9 cellular contexts compared by ENCODE assay signal in genomic region chr1:92882817-92883216, GRCh38. TPM values are rescaled to one million over a fixed set of nuclear protein-coding genes. Genes with fewer than 3 reads are reported as not detected.
A peak's percentile ranks its signal among the peaks of the same experiment; 100 is the strongest.
DNase-seq lines count a peak whose midpoint lies in the region; ATAC-seq, FAIRE-seq and TF ChIP-seq lines count a peak whose summit lies in the region.
"Had no signal": no experiment of that assay in that cellular context is flagged by ENCODE, and none has a peak within 500 bp of the region (broad histone marks: within the 10 kb centered on the region; RNA-seq: fewer than 3 reads in every experiment).

No MANE protein-coding gene starts in this region.

- peak; percentile 24 for DNase-seq in activated naive CD4-positive, alpha-beta T cell treated with Interleukin-2 at 50 U/mL for 16 hours
- DNase-seq in activated naive CD4-positive, alpha-beta T cell treated with anti-CD3 and anti-CD28 coated beads, Interleukin-2, amount 50 U/mL, for 16 hours, result no peak
- DNase-seq in GM12878 (ENCODE audit: low read depth, low spot score) (no peak), SK-N-DZ (ENCODE audit: low spot score) (no peak), D721Med (ENCODE audit: insufficient read length, low spot score) (no peak)
- peak; percentile 4 for DNase-seq in stimulated activated naive CD4-positive, alpha-beta T cell treated with Interleukin-2 at 50 U/mL for 16 hours (lab: John Stamatoyannopoulos, UW)
- DNase-seq: NCI-H1092 had no signal

- TF ChIP-seq RAD21 in GM12878 (IDR thresholded peaks at IDR 0.05; ENCODE audit: insufficient read depth, low read depth, low read length), result no peak

- H3K4me1 ChIP-seq in GM12878 (ENCODE audit: control insufficient read depth, insufficient read depth, low read length), result no peaks in the 10 kb centered on the region; the same call in 1 of the 2 replicates

- H3K27me3 ChIP-seq in SU-DHL-6 (ENCODE audit: low read length) (no peaks in the 10 kb centered on the region), GM12878 (replicated peaks in 1 of 2; ENCODE audit: control insufficient read depth in 2 of 2, insufficient read depth in 2 of 2, low read length in 1 of 2) (no peaks in the 10 kb centered on the region)

- no peaks in the 10 kb centered on the region for H3K36me3 ChIP-seq in SU-DHL-6 (ENCODE audit: low read length)
- H3K36me3 ChIP-seq in GM12878 (ENCODE audit: control insufficient read depth in 2 of 2, insufficient read depth in 2 of 2, low read length in 1 of 2), result no peaks in the 10 kb centered on the region

- FAIRE-seq in GM12878 (lab: Jason Lieb, UNC) (no peak), D721Med (lab: Jason Lieb, UNC) (no peak)

- SMC1A ChIA-PET in GM12878 (lab: Charles Lee; ENCODE audit: uncharacterized antibody, unreplicated experiment), result interaction anchor here (0.9 to 2.4 kb wide), 4 partner anchors 14 to 70 kb away, joined by 3 to 6 read pairs (median 4); no protein-coding TSS in a partner anchor

- TF ChIP-seq CTCF in SU-DHL-6 (IDR thresholded peaks at IDR 0.05; ENCODE audit: insufficient read depth, low read length, poor library complexity, severe bottlenecking) (no peak), GM12878 (IDR thresholded peaks at IDR 0.05 in 2 of 3, conservative IDR thresholded peaks at IDR 0.05 in 1 of 3; ENCODE audit: control insufficient read depth in 2 of 3, extremely low read depth in 1 of 3, insufficient read depth in 1 of 3, low read depth in 3 of 3, low read length in 3 of 3) (no peak), D721Med (IDR thresholded peaks at IDR 0.05; ENCODE audit: insufficient read depth, missing control alignments) (no peak)

- no TSS peak for BruUV-seq in GM12878 (replicated peaks; lab: Mats Ljungman, UMichigan)

- RAD21 ChIA-PET in GM12878 (lab: Charles Lee; ENCODE audit: unreplicated experiment), result interaction anchor here (0.8 to 1.3 kb wide), 2 partner anchors 67 to 131 kb away, joined by 3 read pairs; no protein-coding TSS in a partner anchor

- H4K20me1 ChIP-seq in SU-DHL-6 (ENCODE audit: low read depth, low read length) (peaks cover 8% of the 10 kb centered on the region; the same call in 1 of the 2 replicates), GM12878 (ENCODE audit: control insufficient read depth, insufficient read depth) (no peaks in the 10 kb centered on the region)

- H3K27ac ChIP-seq in SU-DHL-6 (ENCODE audit: low read depth, low read length), result 0 out of 2 replicates have a peak overlapping the region, but pooled peaks have one; percentile 9
- H3K27ac ChIP-seq in GM12878 (ENCODE audit: control insufficient read depth, insufficient read depth), result no peak overlapping the region

- H3K79me2 ChIP-seq in SU-DHL-6 (ENCODE audit: insufficient read depth, low read length) (peaks cover 90% of the 10 kb centered on the region), GM12878 (ENCODE audit: control insufficient read depth, insufficient read depth, low read length) (no peaks in the 10 kb centered on the region)

- H3F3A ChIP-seq in SU-DHL-6 (ENCODE audit: insufficient read depth), result peaks cover 8% of the 10 kb centered on the region; the same call in 1 of the 2 replicates

- CTCF ChIA-PET in GM12878 (lab: Yijun Ruan, JAX), result interaction anchor here (0.7 to 1.8 kb wide), 6 partner anchors 18 to 133 kb away, joined by 3 to 4 read pairs (median 3); no protein-coding TSS in a partner anchor

- H3K9ac ChIP-seq in SU-DHL-6 (ENCODE audit: low read length) (no peak overlapping the region), GM12878 (ENCODE audit: control insufficient read depth, insufficient read depth, low read length) (no peak overlapping the region)

- TF ChIP-seq EP300 in GM12878 (IDR thresholded peaks at IDR 0.05; ENCODE audit: borderline replicate concordance in 1 of 2, control insufficient read depth in 1 of 2, low read depth in 2 of 2, low read length in 2 of 2), result no peak

- POLR2A ChIA-PET in GM12878 (lab: Charles Lee), result interaction anchor here (0.5 to 0.8 kb wide), 3 partner anchors 57 to 199 kb away, joined by 3 to 4 read pairs (median 3); no protein-coding TSS in a partner anchor

- no peak for TF ChIP-seq POLR2A in GM12878 (IDR thresholded peaks at IDR 0.05; ENCODE audit: low read depth, low read length)

- H3K9me3 ChIP-seq in SU-DHL-6 (ENCODE audit: insufficient read depth, low read length), result no peaks in the 10 kb centered on the region
- no peaks in the 10 kb centered on the region for H3K9me3 ChIP-seq in GM12878 (replicated peaks; ENCODE audit: control insufficient read depth, insufficient read depth, low read length)

- in situ Hi-C loops in GM12878 (cut with MboI), result no loop called here

- intact Hi-C loops in GM12878 (cut with micrococcal nuclease; ENCODE audit: unreplicated experiment), result no loop called here

- H3K9me2 ChIP-seq in SU-DHL-6 (replicated peaks; ENCODE audit: insufficient read depth, low read length), result no peaks in the 10 kb centered on the region

- H3K4me2 ChIP-seq in SU-DHL-6 (ENCODE audit: low read depth, low read length, poor library complexity, severe bottlenecking) (no peak overlapping the region), GM12878 (ENCODE audit: control insufficient read depth, insufficient read depth) (no peak overlapping the region)

- no peak overlapping the region for H3K4me3 ChIP-seq in SU-DHL-6 (ENCODE audit: insufficient read depth, low read length, poor library complexity, severe bottlenecking)
- no peak overlapping the region for H3K4me3 ChIP-seq in GM12878

- peak; percentile 68 for ATAC-seq in GM12878
- no peak for ATAC-seq in HG03520 (IDR thresholded peaks at IDR 0.05; ENCODE audit: unreplicated experiment)

- H2AFZ ChIP-seq in SU-DHL-6 (ENCODE audit: low read depth, low read length, severe bottlenecking) (no peak overlapping the region), GM12878 (ENCODE audit: control insufficient read depth, low read depth, low read length) (no peak overlapping the region)

- WGBS in GM12878 (ENCODE audit: insufficient coverage, insufficient replicate concordance, low lambda C conversion rate, missing lambda C conversion rate), result 0% methylated on average over 1 of the region's 1 CpG

TF ChIP-seq in GM12878, 131 proteins besides CTCF, POLR2A, EP300 and RAD21:
- TF ChIP-seq SMAD1 (IDR thresholded peaks at IDR 0.05; ENCODE audit: low read depth, partially characterized antibody) (no peak), SPI1 (IDR thresholded peaks at IDR 0.05; ENCODE audit: borderline replicate concordance, insufficient read depth, low read depth, low read length) (peak; percentile 33; the same call in 1 of the 2 replicates)

RNA-seq across cellular contexts. Expression of gene RPL5, which starts 51.0 kb away (rescaled TPM):
- total RNA-seq in GM12878 (2013; cell fraction: nucleolus; rRNA removed), result 433 and 440 TPM in 2 replicates
- total RNA-seq in GM12878 (2014; rRNA removed) (2,485 and 2,957 TPM in 2 replicates), GM12878 (2014; rRNA removed; fragmentation: Illumina TruSeq; extraction: Trizol) (2,629 and 2,674 TPM in 2 replicates), GM12878 (2021) (1,758 and 1,801 TPM in 2 replicates)
- 3,557 TPM for polyA plus RNA-seq in GM12878 (2011; ENCODE audit: low read depth)
- polyA plus RNA-seq in GM12878 (2011; rRNA removed) (3,432 and 4,044 TPM in 2 replicates), GM12878 (2014; fragmentation: Illumina TruSeq; extraction: Trizol) (2,529 and 2,797 TPM in 2 replicates), GM12878 (2014; fragmentation: Nextera tagmentation; extraction: Ambion mirVana) (1,000 to 10,000 TPM; 5,267 to 6,047 TPM), GM12878 (2014; rRNA removed) (3,008 and 3,188 TPM in 2 replicates), GM12878 (2016; fragmentation: Nextera tagmentation; extraction: Ambion mirVana) (1,000 to 10,000 TPM; 1,685 to 1,729 TPM)
- polyA plus RNA-seq in GM12878 (2011; cell fraction: cytosol; rRNA removed), result 1,956 and 2,029 TPM in 2 replicates
- 767 and 919 TPM in 2 replicates for polyA plus RNA-seq in GM12878 (2011; cell fraction: nucleus; rRNA removed)
- polyA plus RNA-seq in GM12878 (2012), result 3,636 and 5,206 TPM in 2 replicates
- 1,703 and 1,902 TPM in 2 replicates for polyA minus RNA-seq in GM12878 (2011; rRNA and poly(A)+ RNA removed)
- 454 and 570 TPM in 2 replicates for polyA minus RNA-seq in GM12878 (2011; cell fraction: cytosol; rRNA and poly(A)+ RNA removed)
- 187 and 232 TPM in 2 replicates for polyA minus RNA-seq in GM12878 (2011; cell fraction: nucleus; rRNA and poly(A)+ RNA removed)
- polyA plus RNA-seq in SK-N-DZ (2014; cell fraction: cytosol; rRNA removed), result 2,642 and 2,769 TPM in 2 replicates
- 1,474 and 1,535 TPM in 2 replicates for polyA plus RNA-seq in SK-N-DZ (2014; cell fraction: nucleus; rRNA removed)

Comparison
In these comparisons a context has a peak if more than half of its experiments do, and no peak if none do; other contexts are left out.
1. DNase-seq: peak in activated naive CD4-positive, alpha-beta T cell treated with Interleukin-2 at 50 U/mL for 16 hours (single experiment) and stimulated activated naive CD4-positive, alpha-beta T cell treated with Interleukin-2 at 50 U/mL for 16 hours (single experiment); none in activated naive CD4-positive, alpha-beta T cell treated with anti-CD3 and anti-CD28 coated beads, Interleukin-2, amount 50 U/mL, for 16 hours (single experiment), GM12878 (single experiment), SK-N-DZ (single experiment) and D721Med (single experiment).